Comparison of ENCODE assay signal across 1 cellular context in the genomic region with DNA sequence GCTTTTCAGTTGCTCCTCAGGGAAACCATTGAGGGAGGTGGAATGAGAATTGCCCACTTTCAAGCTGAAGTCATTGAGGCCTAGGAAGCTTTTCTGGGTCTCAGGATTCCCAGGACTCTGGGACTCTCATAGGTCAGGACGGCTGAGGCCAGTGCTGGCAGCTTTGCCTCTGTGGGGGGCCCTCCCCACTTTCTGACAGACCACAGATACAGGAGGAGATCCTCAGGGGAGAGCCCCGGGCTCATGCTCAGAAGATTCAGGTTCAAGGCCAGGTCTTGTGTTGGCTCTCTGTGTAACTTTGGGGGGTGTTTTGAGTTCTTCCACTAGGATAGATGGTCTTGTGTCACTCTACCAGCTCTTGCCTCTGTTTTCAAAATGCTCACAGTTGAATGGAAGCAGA.
TF ChIP-seq lines count a peak whose summit lies in the region.

No MANE protein-coding gene starts in this region.

TF ChIP-seq in IMR-90, 13 proteins besides CTCF, POLR2A, EP300 and RAD21:
- TF ChIP-seq NFE2L2 (IDR thresholded peaks at IDR 0.05; ENCODE audit: low read depth, low read length) = no peak
- TF ChIP-seq, protein P1, sequence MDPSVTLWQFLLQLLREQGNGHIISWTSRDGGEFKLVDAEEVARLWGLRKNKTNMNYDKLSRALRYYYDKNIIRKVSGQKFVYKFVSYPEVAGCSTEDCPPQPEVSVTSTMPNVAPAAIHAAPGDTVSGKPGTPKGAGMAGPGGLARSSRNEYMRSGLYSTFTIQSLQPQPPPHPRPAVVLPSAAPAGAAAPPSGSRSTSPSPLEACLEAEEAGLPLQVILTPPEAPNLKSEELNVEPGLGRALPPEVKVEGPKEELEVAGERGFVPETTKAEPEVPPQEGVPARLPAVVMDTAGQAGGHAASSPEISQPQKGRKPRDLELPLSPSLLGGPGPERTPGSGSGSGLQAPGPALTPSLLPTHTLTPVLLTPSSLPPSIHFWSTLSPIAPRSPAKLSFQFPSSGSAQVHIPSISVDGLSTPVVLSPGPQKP (IDR thresholded peaks at IDR 0.05; ENCODE audit: borderline replicate concordance, low read depth, low read length) = no peak
TF ChIP-seq in IMR-90: peak in this region for 0.
